ENCODE assay signal across 8 cellular contexts in the genomic region with DNA sequence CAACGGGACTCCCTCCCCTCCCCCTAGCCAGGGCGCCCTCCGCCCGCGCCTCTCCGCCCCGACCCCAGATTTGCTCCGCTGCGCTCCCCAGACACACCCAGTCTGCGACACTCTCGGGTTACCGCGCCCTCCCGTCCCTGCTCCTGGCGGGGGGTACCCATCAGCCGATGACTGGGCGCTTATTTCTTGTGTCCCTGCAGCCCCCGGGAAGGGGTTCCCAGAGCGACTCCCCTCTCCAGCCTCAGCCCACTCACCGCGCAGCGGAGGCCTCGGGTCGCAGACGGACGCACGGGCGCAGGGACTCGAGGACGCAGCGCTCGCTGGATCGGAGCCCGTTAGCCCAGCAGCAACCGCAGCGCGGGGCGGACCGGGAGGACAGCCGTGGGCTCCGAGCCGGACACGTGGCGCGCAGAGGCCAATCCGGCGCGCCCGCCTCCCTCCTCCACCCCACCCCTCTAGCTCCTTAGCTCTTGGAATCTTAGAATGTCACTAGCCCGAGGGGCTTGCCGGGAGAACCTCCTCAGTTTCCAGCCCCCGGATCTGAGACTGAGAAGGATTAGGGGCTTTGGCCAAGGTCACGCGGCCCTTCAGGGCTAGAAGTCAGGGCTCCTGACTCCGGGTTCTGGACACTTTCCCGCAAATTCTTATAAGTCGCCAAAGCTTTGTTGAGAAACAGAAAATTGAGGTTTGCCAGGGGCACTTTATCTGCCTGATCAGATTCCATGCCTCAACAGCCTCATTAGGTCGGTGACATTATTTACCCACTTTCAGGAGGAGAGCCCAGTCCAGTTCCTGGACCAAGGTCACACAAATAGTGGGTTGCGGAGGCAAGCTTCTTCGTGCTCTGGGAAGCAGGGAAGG. TPM values are rescaled to one million over a fixed set of nuclear protein-coding genes. Genes with fewer than 3 reads are reported as not detected.
A peak's percentile ranks its signal among the peaks of the same experiment; 100 is the strongest.
DNase-seq lines count a peak whose midpoint lies in the region; ATAC-seq, FAIRE-seq and TF ChIP-seq lines count a peak whose summit lies in the region.

A gene (minus strand): TSS at position 354 of the 861 bp plus-strand sequence. CDS start 9,878 bp downstream, outside the sequence.

- no peaks in the 10 kb centered on the region for H3K9me3 Mint-ChIP-seq in mesothelial cell of epicardium

- ATAC-seq in GM18907 (IDR thresholded peaks at IDR 0.05; ENCODE audit: unreplicated experiment): peak; percentile 38
- peak; percentile 41 for ATAC-seq in HG03135 (IDR thresholded peaks at IDR 0.05; ENCODE audit: unreplicated experiment)

- peaks cover 3% of the 10 kb centered on the region for H4K20me1 ChIP-seq in endothelial cell of umbilical vein (replicated peaks; ENCODE audit: control insufficient read depth, extremely low read depth, insufficient read depth, low read length)

- POLR2A ChIA-PET in endothelial cell of umbilical vein (lab: Charles Lee): interaction anchor here (0.8 to 1.3 kb wide), 2 partner anchors 11 to 95 kb away, joined by 3 read pairs; a partner anchor contains a TSS

- peaks cover 46% of the 10 kb centered on the region for H3K79me2 ChIP-seq in endothelial cell of umbilical vein (ENCODE audit: control insufficient read depth, insufficient read depth, low read length)

- H3K9me3 ChIP-seq in endothelial cell of umbilical vein (replicated peaks; ENCODE audit: control insufficient read depth, insufficient read depth, low read length): no peaks in the 10 kb centered on the region

- no peaks in the 10 kb centered on the region for H3K27me3 ChIP-seq in endothelial cell of umbilical vein (ENCODE audit: control insufficient read depth in 2 of 2, insufficient read depth in 2 of 2, low read length in 2 of 2)

- dilution Hi-C loops in endothelial cell of umbilical vein (cut with MboI; ENCODE audit: extremely low pct_ligation_motif_present, low sequenced_read_pairs): no loop called here

- BruUV-seq in endothelial cell of umbilical vein (replicated peaks; lab: Mats Ljungman, UMichigan): TSS peak; percentile 30

- CTCF ChIA-PET in endothelial cell of umbilical vein (lab: Charles Lee): interaction anchor here (0.6 to 3.3 kb wide), 15 partner anchors 7 to 494 kb away, joined by 3 to 49 read pairs (median 4); a partner anchor contains a TSS

- peaks cover 62% of the 10 kb centered on the region for H3K4me1 Mint-ChIP-seq in mesothelial cell of epicardium

- no peak for TF ChIP-seq CTCF in endothelial cell of umbilical vein (IDR thresholded peaks at IDR 0.05; ENCODE audit: extremely low read depth in 1 of 2, insufficient read depth in 1 of 2, low read depth in 1 of 2, low read length in 2 of 2)
- TF ChIP-seq CTCF in mesothelial cell of epicardium (IDR thresholded peaks at IDR 0.05; ENCODE audit: unreplicated experiment): no peak

- H3K4me3 ChIP-seq in endothelial cell of umbilical vein (replicated peaks in 1 of 3; ENCODE audit: insufficient read depth in 1 of 3, low read depth in 1 of 3, low read length in 3 of 3): peak within 1 kb of the TSS; percentile 73 to 92 (median 81)

- no peaks in the 10 kb centered on the region for H3K27me3 Mint-ChIP-seq in mesothelial cell of epicardium (ENCODE audit: low read depth)

- intact Hi-C loops in endothelial cell of umbilical vein (cut with micrococcal nuclease): loop anchor here (2.0 kb wide), 2 partner anchors 31 to 107 kb away; no protein-coding TSS in a partner anchor

- peak within 1 kb of the TSS; percentile 93 for H2AFZ ChIP-seq in endothelial cell of umbilical vein (ENCODE audit: low read depth, low read length)

- DNase-seq in AG08395 (ENCODE audit: low spot score) (peak; percentile 95), NCI-H82 treated with DMSO at 0.1 percent for 48 hours (lab: John Stamatoyannopoulos, UW; ENCODE audit: unreplicated experiment) (peak; percentile 68), activated T-cell treated with anti-CD3 and anti-CD28 coated beads for 1 hour (ENCODE audit: low read depth) (peak; percentile 51), endothelial cell of umbilical vein (ENCODE audit: low read depth, low spot score) (peak; percentile 83), mesothelial cell of epicardium (ENCODE audit: low spot score in 2 of 2, unreplicated experiment in 2 of 2) (peak; percentile 76 to 80)
- DNase-seq in stimulated activated CD8-positive, alpha-beta memory T cell treated with anti-CD3 and anti-CD28 coated beads, Interleukin-2, amount 100 ng/mL, for 48 hours (ENCODE audit: low read depth in 2 of 2): peak; percentile 52 to 60

- peak within 1 kb of the TSS; percentile 85 for H3K4me2 ChIP-seq in endothelial cell of umbilical vein (ENCODE audit: insufficient read depth, low read length)

- H3K27ac Mint-ChIP-seq in mesothelial cell of epicardium: peak within 1 kb of the TSS; percentile 94

- H3K36me3 Mint-ChIP-seq in mesothelial cell of epicardium: no peaks in the 10 kb centered on the region

- H3K4me1 ChIP-seq in endothelial cell of umbilical vein (ENCODE audit: control insufficient read depth, extremely low read depth, insufficient read depth, low read length): peaks cover 25% of the 10 kb centered on the region

- FAIRE-seq in endothelial cell of umbilical vein (lab: Jason Lieb, UNC): peak; percentile 96

- H3K9ac ChIP-seq in endothelial cell of umbilical vein (replicated peaks; ENCODE audit: extremely low read depth, insufficient read depth, low read length): peak within 1 kb of the TSS; percentile 65

- peak within 1 kb of the TSS; percentile 37 for H3K27ac ChIP-seq in endothelial cell of umbilical vein (ENCODE audit: insufficient read depth, low read depth, low read length)

- peaks cover 0 to 3% of the 10 kb centered on the region in 2 experiments for H3K36me3 ChIP-seq in endothelial cell of umbilical vein (ENCODE audit: control insufficient read depth in 2 of 2, extremely low read depth in 1 of 2, insufficient read depth in 2 of 2, low read length in 2 of 2)

- TF ChIP-seq POLR2A in endothelial cell of umbilical vein (IDR thresholded peaks at IDR 0.05; ENCODE audit: low read depth, low read length): no peak

- peak within 1 kb of the TSS; percentile 81 for H3K4me3 Mint-ChIP-seq in mesothelial cell of epicardium

- H3K9me1 ChIP-seq in endothelial cell of umbilical vein (replicated peaks; ENCODE audit: control insufficient read depth, extremely low read depth, insufficient read depth, low read length): no peaks in the 10 kb centered on the region

TF ChIP-seq in endothelial cell of umbilical vein, 7 proteins besides CTCF, POLR2A, EP300 and RAD21:
- TF ChIP-seq EZH2 (IDR thresholded peaks at IDR 0.05; ENCODE audit: borderline replicate concordance, low read depth, low read length, severe bottlenecking) (no peak), MYC (IDR thresholded peaks at IDR 0.05; ENCODE audit: low read depth, low read length) (peak; percentile 49), POLR2AphosphoS5 (IDR thresholded peaks at IDR 0.05; ENCODE audit: insufficient read depth, low read depth, low read length) (peak; percentile 62)
- TF ChIP-seq, protein P1, sequence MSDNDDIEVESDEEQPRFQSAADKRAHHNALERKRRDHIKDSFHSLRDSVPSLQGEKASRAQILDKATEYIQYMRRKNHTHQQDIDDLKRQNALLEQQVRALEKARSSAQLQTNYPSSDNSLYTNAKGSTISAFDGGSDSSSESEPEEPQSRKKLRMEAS (IDR thresholded peaks at IDR 0.05; ENCODE audit: insufficient read depth, insufficient read length): peak; percentile 96

RNA-seq across cellular contexts. Expression of the gene that starts here (rescaled TPM):
- total RNA-seq in endothelial cell of umbilical vein (240 and 266 TPM in 2 replicates), mesothelial cell of epicardium (178 to 197 TPM (median 186 TPM) in 3 replicates)
- polyA plus RNA-seq in endothelial cell of umbilical vein: 173 and 195 TPM in 2 replicates
- polyA plus RNA-seq in endothelial cell of umbilical vein (2011; cell fraction: cytosol; rRNA removed): 188 and 193 TPM in 2 replicates
- 166 and 173 TPM in 2 replicates for polyA plus RNA-seq in endothelial cell of umbilical vein (2011; cell fraction: nucleus; rRNA removed)
- 191 and 212 TPM in 2 replicates for polyA plus RNA-seq in endothelial cell of umbilical vein (2012)
- 285 and 304 TPM in 2 replicates for polyA minus RNA-seq in endothelial cell of umbilical vein
- 37.5 TPM for polyA minus RNA-seq in endothelial cell of umbilical vein (2011; cell fraction: cytosol; rRNA and poly(A)+ RNA removed)
- polyA minus RNA-seq in endothelial cell of umbilical vein (2011; cell fraction: nucleus; rRNA and poly(A)+ RNA removed): 130 and 133 TPM in 2 replicates

Comparison
In these comparisons a context has a peak if more than half of its experiments do, and no peak if none do; other contexts are left out.
1. Peak in every context shown above with its lines: DNase-seq, ATAC-seq, H3K4me3 ChIP-seq and H3K27ac ChIP-seq.